1 cellular context compared by ENCODE assay signal in genomic region chr12:112125250-112125999, GRCh38.
A peak's percentile ranks its signal among the peaks of the same experiment; 100 is the strongest.
TF ChIP-seq lines count a peak whose summit lies in the region.

TRAFD1 (plus strand) TSS chr12:112125560; CDS start chr12:112130523, 4,963 bp downstream.

TF ChIP-seq in HepG2, 621 proteins besides CTCF, POLR2A, EP300 and RAD21 (continued from another document and continues in another):
- TF ChIP-seq BCLAF1 (IDR thresholded peaks at IDR 0.05) (no peak), ZNF331 (CRISPR knock-in tag; IDR thresholded peaks at IDR 0.05) (no peak), FOXC1 (CRISPR knock-in tag; IDR thresholded peaks at IDR 0.05; ENCODE audit: borderline replicate concordance) (peak; percentile 84), ZNF24 (IDR thresholded peaks at IDR 0.05) (no peak), PRPF4 (IDR thresholded peaks at IDR 0.05; ENCODE audit: low read depth, low read length, poor library complexity, severe bottlenecking) (no peak), ZNF7 (CRISPR knock-in tag; IDR thresholded peaks at IDR 0.05) (no peak), MEIS2 (CRISPR knock-in tag; IDR thresholded peaks at IDR 0.05) (0 out of 2 replicates have a peak, but pooled peaks have one; percentile 39), THAP11 (CRISPR knock-in tag; IDR thresholded peaks at IDR 0.05) (peak; percentile 72), ZSCAN25 (CRISPR knock-in tag; IDR thresholded peaks at IDR 0.05) (no peak), MAFG (CRISPR knock-in tag; IDR thresholded peaks at IDR 0.05) (peak; percentile 90), ZNF567 (CRISPR knock-in tag; IDR thresholded peaks at IDR 0.05; ENCODE audit: borderline replicate concordance) (0 out of 2 replicates have a peak, but pooled peaks have one; percentile 64), ZNF235 (CRISPR knock-in tag; IDR thresholded peaks at IDR 0.05; ENCODE audit: borderline replicate concordance) (peak; percentile 73; the same call in 1 of the 2 replicates), ZNF557 (CRISPR knock-in tag; IDR thresholded peaks at IDR 0.05) (no peak), ZNF883 (CRISPR knock-in tag; IDR thresholded peaks at IDR 0.05; ENCODE audit: not compliant biosample characterization) (peak; percentile 74), POGK (CRISPR knock-in tag; conservative IDR thresholded peaks at IDR 0.05) (peak; percentile 78), NBN (conservative IDR thresholded peaks at IDR 0.05) (no peak), CREB3 (CRISPR knock-in tag; IDR thresholded peaks at IDR 0.05) (no peak), NPAS2 (CRISPR knock-in tag; IDR thresholded peaks at IDR 0.05; ENCODE audit: borderline replicate concordance) (no peak), MXD3 (CRISPR knock-in tag; IDR thresholded peaks at IDR 0.05) (peak; percentile 72; the same call in 1 of the 2 replicates), HOXA5 (CRISPR knock-in tag; IDR thresholded peaks at IDR 0.05) (peak; percentile 23; the same call in 1 of the 2 replicates), KAT7 (CRISPR knock-in tag; IDR thresholded peaks at IDR 0.05; ENCODE audit: borderline replicate concordance) (peak; percentile 63; the same call in 1 of the 2 replicates), KLF16 (CRISPR knock-in tag; IDR thresholded peaks at IDR 0.05) (no peak), PAF1 (CRISPR knock-in tag; IDR thresholded peaks at IDR 0.05) (no peak), ZNF740 (CRISPR knock-in tag; IDR thresholded peaks at IDR 0.05) (no peak), ZNF607 (CRISPR knock-in tag; IDR thresholded peaks at IDR 0.05; ENCODE audit: borderline replicate concordance) (peak; percentile 82; the same call in 1 of the 2 replicates), ETS1 (CRISPR knock-in tag; IDR thresholded peaks at IDR 0.05) (no peak; the same call in 1 of the 2 replicates), CERS6 (CRISPR knock-in tag; IDR thresholded peaks at IDR 0.05) (0 out of 2 replicates have a peak, but pooled peaks have one; percentile 38), SMYD3 (CRISPR knock-in tag; IDR thresholded peaks at IDR 0.05) (no peak; the same call in 1 of the 2 replicates), TRIM22 (IDR thresholded peaks at IDR 0.05) (no peak), ZBTB7A (CRISPR knock-in tag; IDR thresholded peaks at IDR 0.05) (peak; percentile 31; the same call in 1 of the 2 replicates), SYNCRIP (IDR thresholded peaks at IDR 0.05; ENCODE audit: insufficient read depth, low read depth, low read length) (no peak), KIAA2018 (CRISPR knock-in tag; IDR thresholded peaks at IDR 0.05; ENCODE audit: borderline replicate concordance) (no peak), ZNF569 (CRISPR knock-in tag; IDR thresholded peaks at IDR 0.05; ENCODE audit: borderline replicate concordance) (no peak), ATF4 (CRISPR knock-in tag; IDR thresholded peaks at IDR 0.05) (0 out of 4 replicates have a peak, but pooled peaks of 1 of the 2 experiments have one; percentile 51), REL (CRISPR knock-in tag; conservative IDR thresholded peaks at IDR 0.05) (no peak), SMARCC2 (IDR thresholded peaks at IDR 0.05) (no peak), HDAC6 (IDR thresholded peaks at IDR 0.05; ENCODE audit: low read depth, low read length) (no peak), RFXANK (CRISPR knock-in tag; IDR thresholded peaks at IDR 0.05) (no peak), ZNF782 (CRISPR knock-in tag; IDR thresholded peaks at IDR 0.05; ENCODE audit: borderline replicate concordance) (no peak; the same call in 1 of the 2 replicates)
